ENCODE assay signal across 27 cellular contexts in genomic region chr2:190514676-190515075, GRCh38.
"Had no signal": no experiment of that assay in that cellular context is flagged by ENCODE, and none has a peak within 500 bp of the region (broad histone marks: within the 10 kb centered on the region; RNA-seq: fewer than 3 reads in every experiment).

No MANE protein-coding gene starts in this region.

- H3K4me2 ChIP-seq: smooth muscle cell had no signal

- H3K36me3 Mint-ChIP-seq: brain had no signal

- H3K27me3 Mint-ChIP-seq: activated naive CD8-positive, alpha-beta T cell treated with anti-CD3 and anti-CD28 coated beads, Interleukin-2, amount 50 U/mL, for 24 hours; dendritic cell treated with granulocyte-macrophage colony-stimulating factor and Interleukin-4, amounts not matched to agents 40 ng/mL and 50 ng/mL, for 4 days; memory B cell; stimulated activated memory B cell treated with anti-CD40 and anti-IgM and Interleukin-4, amounts not matched to agents 10 μg/mL and 1 μg/mL and 100 μg/mL, for 72 hours had no signal

- H3K27ac Mint-ChIP-seq: activated naive CD4-positive, alpha-beta T cell treated with anti-CD3 and anti-CD28 coated beads for 36 hours; activated naive CD8-positive, alpha-beta T cell treated with anti-CD3 and anti-CD28 coated beads, Interleukin-2, amount 50 U/mL, for 24 hours; brain; dendritic cell treated with granulocyte-macrophage colony-stimulating factor and Interleukin-4, amounts not matched to agents 40 ng/mL and 50 ng/mL, for 4 days; memory B cell; stimulated activated memory B cell treated with anti-CD40 and anti-IgM and Interleukin-4, amounts not matched to agents 10 μg/mL and 1 μg/mL and 100 μg/mL, for 72 hours; T-helper 2 cell treated with Interferon-gamma antibody and Interleukin-4, amounts not matched to agents 5 μg/mL and 100 μg/mL, for 36 hours had no signal

- H3K9me3 Mint-ChIP-seq: activated naive CD4-positive, alpha-beta T cell treated with anti-CD3 and anti-CD28 coated beads for 36 hours; activated naive CD8-positive, alpha-beta T cell treated with anti-CD3 and anti-CD28 coated beads, Interleukin-2, amount 50 U/mL, for 24 hours; brain; dendritic cell treated with granulocyte-macrophage colony-stimulating factor and Interleukin-4, amounts not matched to agents 40 ng/mL and 50 ng/mL, for 4 days; memory B cell; neural crest cell; stimulated activated memory B cell treated with anti-CD40 and anti-IgM and Interleukin-4, amounts not matched to agents 10 μg/mL and 1 μg/mL and 100 μg/mL, for 72 hours; T-helper 2 cell treated with Interferon-gamma antibody and Interleukin-4, amounts not matched to agents 5 μg/mL and 100 μg/mL, for 36 hours had no signal

- H3K4me3 ChIP-seq: gastrocnemius medialis, smooth muscle cell, transverse colon, uterus had no signal

- H3K4me1 ChIP-seq: gastrocnemius medialis, uterus had no signal

- H3K4me3 Mint-ChIP-seq: activated naive CD4-positive, alpha-beta T cell treated with anti-CD3 and anti-CD28 coated beads for 36 hours; activated naive CD8-positive, alpha-beta T cell treated with anti-CD3 and anti-CD28 coated beads, Interleukin-2, amount 50 U/mL, for 24 hours; brain; dendritic cell treated with granulocyte-macrophage colony-stimulating factor and Interleukin-4, amounts not matched to agents 40 ng/mL and 50 ng/mL, for 4 days; memory B cell; neural crest cell; stimulated activated memory B cell treated with anti-CD40 and anti-IgM and Interleukin-4, amounts not matched to agents 10 μg/mL and 1 μg/mL and 100 μg/mL, for 72 hours; T-helper 2 cell treated with Interferon-gamma antibody and Interleukin-4, amounts not matched to agents 5 μg/mL and 100 μg/mL, for 36 hours had no signal

- FAIRE-seq: endometrium had no signal

- H3K4me1 Mint-ChIP-seq: brain, memory B cell had no signal

- H3K27ac ChIP-seq: gastrocnemius medialis, transverse colon, uterus, VCaP had no signal

- DNase-seq: activated effector memory CD4-positive, alpha-beta T cell treated with Interleukin-2 at 50 U/mL for 16 hours; activated naive CD4-positive, alpha-beta T cell treated with anti-CD3 and anti-CD28 coated beads for 36 hours; activated naive CD8-positive, alpha-beta T cell treated with anti-CD3 and anti-CD28 coated beads, Interleukin-2, amount 50 U/mL, for 24 hours; activated T-cell treated with anti-CD3 and anti-CD28 coated beads, Interleukin-2, amount 50 U/mL, for 1 hour; anterior cingulate cortex; effector CD4-positive, alpha-beta T cell; erythroblast; gastrocnemius medialis; hypothalamus; islet precursor cell; left cardiac atrium; occipital lobe; posterior cingulate gyrus; stimulated activated CD4-positive, alpha-beta T cell treated with anti-CD3 and anti-CD28 coated beads, Interleukin-15, amount 100 ng/mL, for 24 hours; transverse colon; uterus had no signal

- ATAC-seq: activated CD4-positive, CD25-positive, alpha-beta regulatory T cell treated with anti-CD3 and anti-CD28 coated beads, Interleukin-2, amount 50 U/mL, for 24 hours; activated naive CD8-positive, alpha-beta T cell treated with anti-CD3 and anti-CD28 coated beads, Interleukin-2, amount 50 U/mL, for 24 hours; gastrocnemius medialis; left cardiac atrium; sciatic nerve; stimulated activated memory B cell treated with anti-CD40 and anti-IgM and Interleukin-4, amounts not matched to agents 10 μg/mL and 1 μg/mL and 100 μg/mL, for 72 hours had no signal

- H3K36me3 ChIP-seq: gastrocnemius medialis, transverse colon, uterus had no signal

- H3K9me3 ChIP-seq: gastrocnemius medialis, transverse colon, uterus had no signal

- H3K27me3 ChIP-seq: gastrocnemius medialis, transverse colon, uterus had no signal
